Comparison of ENCODE assay signal across 12 cellular contexts in genomic region chr1:216815239-216815955, GRCh38.
A peak's percentile ranks its signal among the peaks of the same experiment; 100 is the strongest.
DNase-seq lines count a peak whose midpoint lies in the region; TF ChIP-seq lines count a peak whose summit lies in the region.
"Had no signal": no experiment of that assay in that cellular context is flagged by ENCODE, and none has a peak within 500 bp of the region (broad histone marks: within the 10 kb centered on the region; RNA-seq: fewer than 3 reads in every experiment).

No MANE protein-coding gene starts in this region.

- DNase-seq in NCI-H526 (lab: John Stamatoyannopoulos, UW) (peak; percentile 2 to 4), NCI-H526 treated with DMSO at 0.1 percent for 48 hours (lab: John Stamatoyannopoulos, UW) (no peak), SK-MEL-5 (ENCODE audit: low read depth, low spot score) (peak; percentile 28), kidney tubule cell (ENCODE audit: low spot score) (peak; percentile 35), superior temporal gyrus (ENCODE audit: extremely low spot score) (peak; percentile 51), transverse colon (no peak), activated T-cell treated with anti-CD3 and anti-CD28 coated beads for 4 hours (no peak)
- DNase-seq in CD4-positive, alpha-beta memory T cell: no peak
- DNase-seq: activated CD4-positive, alpha-beta T cell treated with anti-CD3 and anti-CD28 coated beads, Interleukin-2, amount 10 ng/mL, durations not matched to agents 24 days and 14 days; activated naive CD8-positive, alpha-beta T cell treated with anti-CD3 and anti-CD28 coated beads for 36 hours; left colon had no signal

- H3K4me1 ChIP-seq in transverse colon: no peaks in the 10 kb centered on the region
- H3K4me1 ChIP-seq in CD4-positive, alpha-beta memory T cell (ENCODE audit: insufficient read depth, low read length): no peaks in the 10 kb centered on the region
- H3K4me1 ChIP-seq: A549 had no signal

- no peak overlapping the region for H3K4me3 ChIP-seq in transverse colon
- no peak overlapping the region for H3K4me3 ChIP-seq in CD4-positive, alpha-beta memory T cell (ENCODE audit: low read length in 2 of 2)
- H3K4me3 ChIP-seq: A549 had no signal

- TF ChIP-seq CTCF in transverse colon (IDR thresholded peaks at IDR 0.05): no peak

- CTCF ChIA-PET in CD4-positive, alpha-beta memory T cell (lab: Charles Lee; ENCODE audit: partially characterized antibody): no interaction called here

- POLR2A ChIA-PET in CD4-positive, alpha-beta memory T cell (lab: Charles Lee; ENCODE audit: partially characterized antibody): no interaction called here

- 78% methylated on average over 9 of the region's 9 CpGs; no CpG with 5 or more reads in 1 of the 2 donors for WGBS in transverse colon (ENCODE audit: low coverage in 1 of 2), 2 donors

- H3K27me3 Mint-ChIP-seq in CD4-positive, alpha-beta memory T cell: no peaks in the 10 kb centered on the region
- H3K27me3 Mint-ChIP-seq: activated CD4-positive, alpha-beta T cell treated with anti-CD3 and anti-CD28 coated beads, Interleukin-2, amount 10 ng/mL, durations not matched to agents 24 days and 14 days; activated naive CD8-positive, alpha-beta T cell treated with anti-CD3 and anti-CD28 coated beads for 36 hours had no signal

- no peaks in the 10 kb centered on the region for H3K27me3 ChIP-seq in transverse colon
- H3K27me3 ChIP-seq in CD4-positive, alpha-beta memory T cell (ENCODE audit: insufficient read depth, low read length): no peaks in the 10 kb centered on the region

- H3K9me3 Mint-ChIP-seq in CD4-positive, alpha-beta memory T cell: peaks cover 0 to 6% (median under 1%) of the 10 kb centered on the region in 8 donors
- H3K9me3 Mint-ChIP-seq: activated CD4-positive, alpha-beta T cell treated with anti-CD3 and anti-CD28 coated beads, Interleukin-2, amount 10 ng/mL, durations not matched to agents 24 days and 14 days; activated naive CD8-positive, alpha-beta T cell treated with anti-CD3 and anti-CD28 coated beads for 36 hours had no signal

- no peaks in the 10 kb centered on the region for H3K36me3 ChIP-seq in transverse colon
- H3K36me3 ChIP-seq in CD4-positive, alpha-beta memory T cell (ENCODE audit: insufficient read depth, low read length): no peaks in the 10 kb centered on the region

- H3K4me1 Mint-ChIP-seq in CD4-positive, alpha-beta memory T cell: no peaks in the 10 kb centered on the region
- H3K4me1 Mint-ChIP-seq: activated CD4-positive, alpha-beta T cell treated with anti-CD3 and anti-CD28 coated beads, Interleukin-2, amount 10 ng/mL, durations not matched to agents 24 days and 14 days; activated naive CD8-positive, alpha-beta T cell treated with anti-CD3 and anti-CD28 coated beads for 36 hours had no signal

- no peak for TF ChIP-seq EP300 in transverse colon (IDR thresholded peaks at IDR 0.05; ENCODE audit: low read depth)

- in situ Hi-C loops in SK-MEL-5 (cut with HindIII; ENCODE audit: low pct_unique_long_range_greater_than_20kb, low sequenced_read_pairs): no loop called here
- in situ Hi-C loops in transverse colon (cut with MboI; ENCODE audit: low pct_ligation_motif_present in 1 of 4, low pct_unique_long_range_greater_than_20kb in 1 of 4, low sequenced_read_pairs in 3 of 4): no loop called here

- TF ChIP-seq POLR2A in transverse colon (IDR thresholded peaks at IDR 0.05): no peak

- H3K27ac ChIP-seq in transverse colon: no peak overlapping the region
- H3K27ac ChIP-seq in CD4-positive, alpha-beta memory T cell (ENCODE audit: low read depth, low read length): no peak overlapping the region
- H3K27ac ChIP-seq: A549 had no signal

- no peak overlapping the region for H3K4me3 Mint-ChIP-seq in CD4-positive, alpha-beta memory T cell
- H3K4me3 Mint-ChIP-seq: activated CD4-positive, alpha-beta T cell treated with anti-CD3 and anti-CD28 coated beads, Interleukin-2, amount 10 ng/mL, durations not matched to agents 24 days and 14 days; activated naive CD8-positive, alpha-beta T cell treated with anti-CD3 and anti-CD28 coated beads for 36 hours had no signal

- intact Hi-C loops in transverse colon (cut with DNase I; ENCODE audit: low total_unique reads): no loop called here
- intact Hi-C loops in CD4-positive, alpha-beta memory T cell (cut with micrococcal nuclease): no loop called here

- H3K27ac Mint-ChIP-seq in CD4-positive, alpha-beta memory T cell: no peak overlapping the region
- H3K27ac Mint-ChIP-seq: activated CD4-positive, alpha-beta T cell treated with anti-CD3 and anti-CD28 coated beads, Interleukin-2, amount 10 ng/mL, durations not matched to agents 24 days and 14 days; activated naive CD8-positive, alpha-beta T cell treated with anti-CD3 and anti-CD28 coated beads for 36 hours had no signal

- H3K9me3 ChIP-seq in transverse colon: no peaks in the 10 kb centered on the region
- no peaks in the 10 kb centered on the region for H3K9me3 ChIP-seq in CD4-positive, alpha-beta memory T cell (ENCODE audit: control insufficient read depth in 1 of 2, low read length in 2 of 2)
- H3K9me3 ChIP-seq: A549 had no signal

- no peaks in the 10 kb centered on the region for H3K36me3 Mint-ChIP-seq in CD4-positive, alpha-beta memory T cell
- H3K36me3 Mint-ChIP-seq: activated naive CD8-positive, alpha-beta T cell treated with anti-CD3 and anti-CD28 coated beads for 36 hours had no signal

Comparison
In these comparisons a context has a peak if more than half of its experiments do, and no peak if none do; other contexts are left out.
1. DNase-seq: peak in NCI-H526 (2 of 2), SK-MEL-5 (single experiment), kidney tubule cell (single experiment) and superior temporal gyrus (single experiment); none in NCI-H526 treated with DMSO at 0.1 percent for 48 hours (single experiment), transverse colon (single experiment), CD4-positive, alpha-beta memory T cell (0 of 5) and activated T-cell treated with anti-CD3 and anti-CD28 coated beads for 4 hours (single experiment).